In genomic region chr4:171588146-171588545, GRCh38 we compare ENCODE assay signal across 25 cellular contexts.
DNase-seq lines count a peak whose midpoint lies in the region; ATAC-seq and TF ChIP-seq lines count a peak whose summit lies in the region.
"Had no signal": no experiment of that assay in that cellular context is flagged by ENCODE, and none has a peak within 500 bp of the region (broad histone marks: within the 10 kb centered on the region; RNA-seq: fewer than 3 reads in every experiment).

No MANE protein-coding gene starts in this region.

- 49% methylated on average over 2 of the region's 2 CpGs for WGBS in prostate gland

- H3K27ac ChIP-seq in prostate gland: no peak overlapping the region
- H3K27ac ChIP-seq: HL-60 had no signal

- intact Hi-C loops in head of caudate nucleus (cut with DNase I) (no loop called here), prostate gland (cut with DNase I) (no loop called here)

- no peak for TF ChIP-seq CTCF in prostate gland (IDR thresholded peaks at IDR 0.05)

- DNase-seq in A172 (ENCODE audit: low spot score) (peak; percentile 2), LHCN-M2 (ENCODE audit: low read depth) (peak; percentile 3), NCI-H748 (lab: John Stamatoyannopoulos, UW; ENCODE audit: unreplicated experiment) (peak; percentile 61), dedifferentiated amniotic fluid mesenchymal stem cell (ENCODE audit: extremely low spot score) (peak; percentile 59), head of caudate nucleus (no peak), prostate gland (ENCODE audit: low spot score) (no peak)
- DNase-seq: BE2C; Calu3; CD4-positive, alpha-beta T cell; DMS53; EL; H7; HFFc6; IMR-90; NCI-H1048; NCI-H187; NCI-H2171 treated with DMSO at 0.1 percent for 48 hours; NCI-H774; PC-3; RPMI8226; SHP77 treated with DMSO at 0.1 percent for 48 hours had no signal

- no peak for TF ChIP-seq POLR2A in prostate gland (IDR thresholded peaks at IDR 0.05)

- no peaks in the 10 kb centered on the region for H3K27me3 ChIP-seq in prostate gland (replicated peaks; ENCODE audit: insufficient read depth)
- H3K27me3 ChIP-seq: BE2C had no signal

- no peak overlapping the region for H3K4me3 ChIP-seq in prostate gland

- H3K9me3 ChIP-seq in prostate gland: no peaks in the 10 kb centered on the region
- H3K9me3 ChIP-seq: BE2C had no signal

- no peaks in the 10 kb centered on the region for H3K36me3 ChIP-seq in prostate gland
- H3K36me3 ChIP-seq: BE2C had no signal

- no peaks in the 10 kb centered on the region for H3K4me1 ChIP-seq in prostate gland (replicated peaks)
- H3K4me1 ChIP-seq: BE2C had no signal

- ATAC-seq in HG03469 (IDR thresholded peaks at IDR 0.05; ENCODE audit: unreplicated experiment): no peak
- no peak for ATAC-seq in GM21515 (IDR thresholded peaks at IDR 0.05; ENCODE audit: unreplicated experiment)
- ATAC-seq: PC-3, SK-N-SH treated with all-trans-retinoic acid at 6 μM for 48 hours had no signal

Comparison
In these comparisons a context has a peak if more than half of its experiments do, and no peak if none do; other contexts are left out.
1. DNase-seq: peak in A172 (single experiment), LHCN-M2 (single experiment), NCI-H748 (single experiment) and dedifferentiated amniotic fluid mesenchymal stem cell (single experiment); none in head of caudate nucleus (0 of 42) and prostate gland (single experiment).